Comparison of ENCODE assay signal across 25 cellular contexts in genomic region chr22:27114186-27114585, GRCh38.
"Had no signal": no experiment of that assay in that cellular context is flagged by ENCODE, and none has a peak within 500 bp of the region (broad histone marks: within the 10 kb centered on the region; RNA-seq: fewer than 3 reads in every experiment).

No MANE protein-coding gene starts in this region.

- H3K4me1 Mint-ChIP-seq: activated CD4-positive, alpha-beta T cell treated with anti-CD3 and anti-CD28 coated beads for 36 hours; immature natural killer cell; memory B cell; natural killer cell had no signal

- H3K27ac Mint-ChIP-seq: activated CD4-positive, alpha-beta T cell treated with anti-CD3 and anti-CD28 coated beads for 36 hours; activated naive CD4-positive, alpha-beta T cell treated with anti-CD3 and anti-CD28 coated beads, Interleukin-2, amount 50 U/mL, for 72 hours; activated T-cell treated with anti-CD3 and anti-CD28 coated beads, Interleukin-2, amount 50 U/mL, for 72 hours; effector memory CD8-positive, alpha-beta T cell; immature natural killer cell; memory B cell; natural killer cell had no signal

- H3K9me3 ChIP-seq: colonic mucosa, gastroesophageal sphincter, right lobe of liver, testis, transverse colon, uterus had no signal

- ATAC-seq: activated CD4-positive, alpha-beta T cell treated with anti-CD3 and anti-CD28 coated beads for 36 hours; activated naive CD4-positive, alpha-beta T cell treated with anti-CD3 and anti-CD28 coated beads, Interleukin-2, amount 50 U/mL, for 72 hours; activated T-cell treated with anti-CD3 and anti-CD28 coated beads, Interleukin-2, amount 50 U/mL, for 72 hours; effector memory CD8-positive, alpha-beta T cell; gastroesophageal sphincter; left colon; natural killer cell; stimulated activated naive CD8-positive, alpha-beta T cell treated with anti-CD3 and anti-CD28 coated beads, Interleukin-15, Interleukin-2, amounts not matched to agents 100 U/mL and 50 U/mL, for 24 hours had no signal

- H3K4me1 ChIP-seq: colonic mucosa had no signal

- H3K36me3 Mint-ChIP-seq: activated naive CD4-positive, alpha-beta T cell treated with anti-CD3 and anti-CD28 coated beads, Interleukin-2, amount 50 U/mL, for 72 hours; immature natural killer cell; natural killer cell had no signal

- H3K9me3 Mint-ChIP-seq: immature natural killer cell, natural killer cell had no signal

- FAIRE-seq: kidney had no signal

- H3K4me3 ChIP-seq: colonic mucosa, gastroesophageal sphincter, right lobe of liver, testis, transverse colon, uterus had no signal

- DNase-seq: activated CD4-positive, alpha-beta T cell treated with anti-CD3 and anti-CD28 coated beads for 36 hours; activated CD4-positive, alpha-beta T cell treated with anti-CD3 and anti-CD28 coated beads, Interleukin-2, amount 50 U/mL, for 4 hours; activated CD4-positive, CD25-positive, alpha-beta regulatory T cell; activated naive CD4-positive, alpha-beta T cell; activated T-cell treated with anti-CD3 and anti-CD28 coated beads for 4 hours; activated T-cell treated with anti-CD3 and anti-CD28 coated beads, Interleukin-2, amount 50 U/mL, for 72 hours; colonic mucosa; effector memory CD8-positive, alpha-beta T cell; head of caudate nucleus; hypothalamus; immature natural killer cell; kidney; left colon; natural killer cell; right lobe of liver; stimulated activated CD4-positive, alpha-beta T cell treated with anti-CD3 and anti-CD28 coated beads, Interleukin-12 subunit alpha, Interleukin-12 subunit beta, amount 100 ng/mL, for 4 hours; stimulated activated CD4-positive, alpha-beta T cell treated with anti-CD3 and anti-CD28 coated beads, Interleukin-4, amount 100 ng/mL, for 1 hour; stimulated activated naive CD8-positive, alpha-beta T cell treated with anti-CD3 and anti-CD28 coated beads, Interleukin-15, Interleukin-2, amounts not matched to agents 100 U/mL and 50 U/mL, for 24 hours; T-helper 2 cell; testis; transverse colon; uterus had no signal

- H3K27me3 ChIP-seq: colonic mucosa, gastroesophageal sphincter, right lobe of liver, testis, transverse colon, uterus had no signal

- H3K36me3 ChIP-seq: colonic mucosa, gastroesophageal sphincter, right lobe of liver, transverse colon, uterus had no signal

- H3K27ac ChIP-seq: colonic mucosa had no signal

- H3K4me3 Mint-ChIP-seq: activated CD4-positive, alpha-beta T cell treated with anti-CD3 and anti-CD28 coated beads for 36 hours; activated T-cell treated with anti-CD3 and anti-CD28 coated beads, Interleukin-2, amount 50 U/mL, for 72 hours; effector memory CD8-positive, alpha-beta T cell; immature natural killer cell; memory B cell; natural killer cell had no signal
